In the genomic region with DNA sequence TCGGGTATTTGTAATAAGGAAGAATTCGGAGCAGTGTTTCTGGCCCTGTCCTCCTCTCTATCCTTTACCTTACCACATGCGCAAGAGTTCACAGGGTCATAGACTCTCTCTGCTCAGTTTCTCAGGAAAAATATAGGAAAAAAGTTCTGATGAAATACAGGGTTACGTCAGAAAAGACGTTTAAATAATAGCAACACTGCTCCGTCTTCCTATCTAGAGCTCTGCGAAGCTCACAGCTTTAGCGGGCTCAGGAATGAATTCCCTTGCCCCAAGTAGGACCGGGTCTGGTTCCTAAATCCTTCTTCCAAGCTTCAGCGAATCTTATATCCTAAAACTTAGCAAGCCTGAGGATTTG, we compare ENCODE assay signal across 8 cellular contexts. TPM values are rescaled to one million over a fixed set of nuclear protein-coding genes. Genes with fewer than 3 reads are reported as not detected.
DNase-seq lines count a peak whose midpoint lies in the region; ATAC-seq and TF ChIP-seq lines count a peak whose summit lies in the region.

No MANE protein-coding gene starts in this region.

- peak overlapping the region; percentile 100 for H3K27ac Mint-ChIP-seq in activated naive CD8-positive, alpha-beta T cell treated with anti-CD3 and anti-CD28 coated beads, Interleukin-2, amount 50 U/mL, for 24 hours

- H3K4me1 Mint-ChIP-seq in activated T-cell treated with anti-CD3 and anti-CD28 coated beads, Interleukin-2, amount 50 U/mL, for 4 hours (ENCODE audit: low read depth), result peaks cover 50% of the 10 kb centered on the region
- peaks cover 49% of the 10 kb centered on the region for H3K4me1 Mint-ChIP-seq in activated naive CD8-positive, alpha-beta T cell treated with anti-CD3 and anti-CD28 coated beads, Interleukin-2, amount 50 U/mL, for 24 hours

- H3K4me3 ChIP-seq in left lung (peak overlapping the region; percentile 80 to 86), thyroid gland (replicated peaks in 1 of 3) (peak overlapping the region; percentile 45 to 86 (median 66))

- no peak for ATAC-seq in activated T-cell treated with anti-CD3 and anti-CD28 coated beads, Interleukin-2, amount 50 U/mL, for 4 hours
- no peak for ATAC-seq in activated naive CD8-positive, alpha-beta T cell treated with anti-CD3 and anti-CD28 coated beads, Interleukin-2, amount 50 U/mL, for 24 hours
- ATAC-seq in left lung (no peak), HG03469 (IDR thresholded peaks at IDR 0.05; ENCODE audit: unreplicated experiment) (no peak)

- intact Hi-C loops in left lung (cut with DNase I), result no loop called here
- intact Hi-C loops in thyroid gland (cut with DNase I), result no loop called here

- H3K4me3 Mint-ChIP-seq in activated T-cell treated with anti-CD3 and anti-CD28 coated beads, Interleukin-2, amount 50 U/mL, for 4 hours, result peak overlapping the region; percentile 100
- peak overlapping the region; percentile 99 for H3K4me3 Mint-ChIP-seq in activated naive CD8-positive, alpha-beta T cell treated with anti-CD3 and anti-CD28 coated beads, Interleukin-2, amount 50 U/mL, for 24 hours

- H3K4me1 ChIP-seq in left lung, result peaks cover 10 to 35% of the 10 kb centered on the region in 2 donors
- H3K4me1 ChIP-seq in thyroid gland, result peaks cover 23 to 31% of the 10 kb centered on the region in 2 donors

- DNase-seq in activated T-cell treated with anti-CD3 and anti-CD28 coated beads, Interleukin-2, amount 50 U/mL, for 4 hours, result no peak
- DNase-seq in activated T-cell treated with anti-CD3 and anti-CD28 coated beads for 4 hours (no peak), left lung (no peak), thyroid gland (no peak), NCI-H187 treated with DMSO at 0.1 percent for 48 hours (lab: John Stamatoyannopoulos, UW) (no peak)
- DNase-seq in activated naive CD8-positive, alpha-beta T cell treated with anti-CD3 and anti-CD28 coated beads, Interleukin-2, amount 50 U/mL, for 24 hours, result no peak
- no peak for DNase-seq in stimulated activated CD4-positive, alpha-beta T cell treated with anti-CD3 and anti-CD28 coated beads, Interleukin-2, amount 100 ng/mL, for 48 hours

- H3K36me3 Mint-ChIP-seq in activated T-cell treated with anti-CD3 and anti-CD28 coated beads, Interleukin-2, amount 50 U/mL, for 4 hours (ENCODE audit: insufficient read depth), result peaks cover 39% of the 10 kb centered on the region
- H3K36me3 Mint-ChIP-seq in activated naive CD8-positive, alpha-beta T cell treated with anti-CD3 and anti-CD28 coated beads, Interleukin-2, amount 50 U/mL, for 24 hours (ENCODE audit: low read depth), result peaks cover 57% of the 10 kb centered on the region

- no peaks in the 10 kb centered on the region for H3K9me3 Mint-ChIP-seq in activated T-cell treated with anti-CD3 and anti-CD28 coated beads, Interleukin-2, amount 50 U/mL, for 4 hours
- peaks cover 7% of the 10 kb centered on the region for H3K9me3 Mint-ChIP-seq in activated naive CD8-positive, alpha-beta T cell treated with anti-CD3 and anti-CD28 coated beads, Interleukin-2, amount 50 U/mL, for 24 hours

- no peak for TF ChIP-seq POLR2A in thyroid gland (IDR thresholded peaks at IDR 0.05)

- TF ChIP-seq CTCF in left lung (IDR thresholded peaks at IDR 0.05), result no peak
- no peak for TF ChIP-seq CTCF in thyroid gland (IDR thresholded peaks at IDR 0.05)

- H3K9me3 ChIP-seq in left lung, result peaks cover 0 to 3% of the 10 kb centered on the region in 2 donors
- no peaks in the 10 kb centered on the region for H3K9me3 ChIP-seq in thyroid gland

- H3K36me3 ChIP-seq in left lung, result peaks cover 0 to 37% of the 10 kb centered on the region in 2 donors
- H3K36me3 ChIP-seq in thyroid gland, result peaks cover 17 to 26% of the 10 kb centered on the region in 2 donors

- H3K27me3 ChIP-seq in left lung, result no peaks in the 10 kb centered on the region
- no peaks in the 10 kb centered on the region for H3K27me3 ChIP-seq in thyroid gland

- peak overlapping the region; percentile 97 for H3K27ac ChIP-seq in left lung
- peak overlapping the region; percentile 92 to 99 (median 98) for H3K27ac ChIP-seq in thyroid gland

- H3K27me3 Mint-ChIP-seq in activated T-cell treated with anti-CD3 and anti-CD28 coated beads, Interleukin-2, amount 50 U/mL, for 4 hours (ENCODE audit: low read depth), result no peaks in the 10 kb centered on the region
- peaks cover 2% of the 10 kb centered on the region for H3K27me3 Mint-ChIP-seq in activated naive CD8-positive, alpha-beta T cell treated with anti-CD3 and anti-CD28 coated beads, Interleukin-2, amount 50 U/mL, for 24 hours

- WGBS in thyroid gland, 2 donors, result 1% methylated on average over 10 of the region's 10 CpGs

RNA-seq across cellular contexts. Expression of a gene that starts 0.4 kb away (rescaled TPM):
- 100 to 1,000 TPM; 126 to 136 (median 130) TPM for total RNA-seq in activated T-cell treated with anti-CD3 and anti-CD28 coated beads, Interleukin-2, amount 50 U/mL, for 4 hours
- total RNA-seq in left lung (10 to 100 TPM; 22.7 to 26.8 TPM), thyroid gland (10 to 100 TPM; 37.2 to 91.8 (median 65.2) TPM)

RNA-seq across cellular contexts. Expression of a gene that starts 0.5 kb away (rescaled TPM):
- 1 to 10 TPM; 6.7 to 7.4 (median 7.2) TPM for total RNA-seq in activated T-cell treated with anti-CD3 and anti-CD28 coated beads, Interleukin-2, amount 50 U/mL, for 4 hours
- total RNA-seq in left lung (10 to 100 TPM; 10.8 to 13.0 TPM), thyroid gland (10 to 100 TPM; 40.2 to 58.4 (median 49.3) TPM)
